In the genomic region with DNA sequence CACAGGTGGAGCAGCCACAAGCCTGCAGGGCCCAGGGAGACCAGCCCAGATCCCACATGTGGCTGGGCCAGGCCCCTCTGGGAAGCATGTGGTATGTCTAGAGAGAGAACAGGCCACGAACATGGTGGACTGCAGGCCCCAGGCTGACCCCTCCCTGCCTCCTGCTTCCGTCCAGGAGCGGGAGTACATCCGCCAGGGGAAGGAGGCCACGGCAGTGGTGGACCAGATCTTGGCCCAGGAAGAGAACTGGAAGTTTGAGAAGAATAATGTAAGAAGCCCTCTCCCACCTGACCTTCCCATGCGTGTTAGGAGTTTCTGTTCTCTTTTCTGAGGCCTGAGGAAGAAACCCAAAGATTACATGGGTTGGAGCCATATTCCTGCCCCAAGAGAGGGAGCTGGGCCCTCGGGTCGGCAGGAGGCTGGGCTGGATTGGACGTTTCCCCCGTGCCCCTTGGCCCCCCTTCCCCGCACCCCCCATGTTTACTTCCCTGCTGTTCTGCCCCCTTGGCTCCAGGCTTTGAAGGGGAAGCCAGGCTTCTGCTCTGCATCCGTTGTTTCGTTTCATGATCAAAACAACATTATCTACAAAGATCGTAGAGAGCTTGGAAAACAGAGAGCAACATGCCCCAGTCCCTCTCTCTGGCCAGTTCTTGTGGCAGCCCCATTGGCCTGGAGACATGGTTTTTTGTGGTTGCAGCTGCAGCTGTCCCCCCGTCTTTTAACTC, we compare ENCODE assay signal across 13 cellular contexts. TPM values are rescaled to one million over a fixed set of nuclear protein-coding genes. Genes with fewer than 3 reads are reported as not detected.
DNase-seq lines count a peak whose midpoint lies in the region; ATAC-seq and TF ChIP-seq lines count a peak whose summit lies in the region.
"Had no signal": no experiment of that assay in that cellular context is flagged by ENCODE, and none has a peak within 500 bp of the region (broad histone marks: within the 10 kb centered on the region; RNA-seq: fewer than 3 reads in every experiment).

No MANE protein-coding gene starts in this region.

- no peak overlapping the region for H3K4me3 ChIP-seq in lower lobe of right lung
- H3K4me3 ChIP-seq: ascending aorta had no signal

- H3K9me3 Mint-ChIP-seq in activated naive CD8-positive, alpha-beta T cell treated with anti-CD3 and anti-CD28 coated beads, Interleukin-2, amount 10 ng/mL, durations not matched to agents 7 days and 5 days: no peaks in the 10 kb centered on the region
- H3K9me3 Mint-ChIP-seq: activated CD4-positive, alpha-beta memory T cell treated with anti-CD3 and anti-CD28 coated beads for 36 hours had no signal

- H3K27ac ChIP-seq in lower lobe of right lung (peak overlapping the region; percentile 85), substantia nigra (ENCODE audit: low read depth, low read length, poor library complexity, severe bottlenecking) (peak overlapping the region; percentile 51)
- H3K27ac ChIP-seq: ascending aorta, epithelial cell of prostate had no signal

- peaks cover 15% of the 10 kb centered on the region for H3K4me1 Mint-ChIP-seq in activated naive CD8-positive, alpha-beta T cell treated with anti-CD3 and anti-CD28 coated beads, Interleukin-2, amount 10 ng/mL, durations not matched to agents 7 days and 5 days

- TF ChIP-seq CTCF in lower lobe of right lung (IDR thresholded peaks at IDR 0.05): no peak

- H3K36me3 ChIP-seq in lower lobe of right lung: peaks cover 79% of the 10 kb centered on the region

- peak; percentile 27 for DNase-seq in NOMO-1 treated with DMSO at 0.1 percent for 48 hours (lab: John Stamatoyannopoulos, UW; ENCODE audit: unreplicated experiment)
- no peak for DNase-seq in activated naive CD8-positive, alpha-beta T cell treated with anti-CD3 and anti-CD28 coated beads, Interleukin-2, amount 10 ng/mL, durations not matched to agents 7 days and 5 days
- DNase-seq in lower lobe of right lung: no peak
- peak in 1 of 49 donors; percentile 43 for DNase-seq in substantia nigra (lab: John Stamatoyannopoulos, UW)
- no peak for DNase-seq in stimulated activated CD8-positive, alpha-beta memory T cell treated with anti-CD3 and anti-CD28 coated beads, Interleukin-4, amount 100 ng/mL, for 48 hours
- no peak for DNase-seq in NCI-H1105 treated with DMSO at 0.1 percent for 48 hours (lab: John Stamatoyannopoulos, UW)
- DNase-seq: activated CD4-positive, alpha-beta memory T cell treated with anti-CD3 and anti-CD28 coated beads for 36 hours; DMS79 treated with DMSO at 0.1 percent for 48 hours; NCI-H1417 treated with DMSO at 0.1 percent for 48 hours; SW 1271 had no signal

- H3K27me3 ChIP-seq in lower lobe of right lung (ENCODE audit: low read depth): no peaks in the 10 kb centered on the region
- H3K27me3 ChIP-seq: ascending aorta had no signal

- peaks cover 56% of the 10 kb centered on the region for H3K4me1 ChIP-seq in lower lobe of right lung

- no peak for ATAC-seq in activated naive CD8-positive, alpha-beta T cell treated with anti-CD3 and anti-CD28 coated beads, Interleukin-2, amount 10 ng/mL, durations not matched to agents 7 days and 5 days (ENCODE audit: low read depth)
- ATAC-seq in lower lobe of right lung (no peak), HG03280 (IDR thresholded peaks at IDR 0.05; ENCODE audit: unreplicated experiment) (no peak)

- intact Hi-C loops in lower lobe of right lung (cut with DNase I): no loop called here

- no peaks in the 10 kb centered on the region for H3K9me3 ChIP-seq in lower lobe of right lung
- H3K9me3 ChIP-seq: ascending aorta had no signal

- peaks cover 5% of the 10 kb centered on the region for H3K36me3 Mint-ChIP-seq in activated naive CD8-positive, alpha-beta T cell treated with anti-CD3 and anti-CD28 coated beads, Interleukin-2, amount 10 ng/mL, durations not matched to agents 7 days and 5 days

- peak overlapping the region; percentile 32 for H3K4me3 Mint-ChIP-seq in activated naive CD8-positive, alpha-beta T cell treated with anti-CD3 and anti-CD28 coated beads, Interleukin-2, amount 10 ng/mL, durations not matched to agents 7 days and 5 days
- H3K4me3 Mint-ChIP-seq: activated CD4-positive, alpha-beta memory T cell treated with anti-CD3 and anti-CD28 coated beads for 36 hours had no signal

- POLR2A ChIA-PET in activated naive CD8-positive, alpha-beta T cell treated with anti-CD3 and anti-CD28 coated beads, Interleukin-2, amount 10 ng/mL, durations not matched to agents 7 days and 5 days (lab: Charles Lee): no interaction called here

- peak overlapping the region; percentile 80 for H3K27ac Mint-ChIP-seq in activated naive CD8-positive, alpha-beta T cell treated with anti-CD3 and anti-CD28 coated beads, Interleukin-2, amount 10 ng/mL, durations not matched to agents 7 days and 5 days
- H3K27ac Mint-ChIP-seq: activated CD4-positive, alpha-beta memory T cell treated with anti-CD3 and anti-CD28 coated beads for 36 hours had no signal

- H3K27me3 Mint-ChIP-seq in activated naive CD8-positive, alpha-beta T cell treated with anti-CD3 and anti-CD28 coated beads, Interleukin-2, amount 10 ng/mL, durations not matched to agents 7 days and 5 days: no peaks in the 10 kb centered on the region
- H3K27me3 Mint-ChIP-seq: activated CD4-positive, alpha-beta memory T cell treated with anti-CD3 and anti-CD28 coated beads for 36 hours had no signal

RNA-seq across cellular contexts. Expression of a gene that starts 5.7 kb away (rescaled TPM):
- total RNA-seq in activated naive CD8-positive, alpha-beta T cell treated with anti-CD3 and anti-CD28 coated beads, Interleukin-2, amount 10 ng/mL, durations not matched to agents 7 days and 5 days: 1 to 10 TPM; 2.7 to 3.2 TPM
- 3.7 TPM for total RNA-seq in lower lobe of right lung
- total RNA-seq: ascending aorta had no signal

RNA-seq across cellular contexts. Expression of a gene that starts 8.8 kb away (rescaled TPM):
- not detected for total RNA-seq in activated naive CD8-positive, alpha-beta T cell treated with anti-CD3 and anti-CD28 coated beads, Interleukin-2, amount 10 ng/mL, durations not matched to agents 7 days and 5 days
- 3.9 TPM for total RNA-seq in lower lobe of right lung
- total RNA-seq: activated CD4-positive, alpha-beta memory T cell treated with anti-CD3 and anti-CD28 coated beads for 36 hours had no signal

RNA-seq across cellular contexts. Expression of a gene that starts 22.5 kb away (rescaled TPM):
- 10 to 100 TPM; 96.3 to 96.5 TPM for total RNA-seq in activated naive CD8-positive, alpha-beta T cell treated with anti-CD3 and anti-CD28 coated beads, Interleukin-2, amount 10 ng/mL, durations not matched to agents 7 days and 5 days
- total RNA-seq in lower lobe of right lung: 76.6 TPM

RNA-seq across cellular contexts. Expression of a gene that starts 28.4 kb away (rescaled TPM):
- total RNA-seq in activated naive CD8-positive, alpha-beta T cell treated with anti-CD3 and anti-CD28 coated beads, Interleukin-2, amount 10 ng/mL, durations not matched to agents 7 days and 5 days: 10 to 100 TPM; 18.3 to 23.9 TPM
- 20.7 TPM for total RNA-seq in lower lobe of right lung

RNA-seq across cellular contexts. Expression of a gene that starts 32.7 kb away (rescaled TPM):
- total RNA-seq in activated naive CD8-positive, alpha-beta T cell treated with anti-CD3 and anti-CD28 coated beads, Interleukin-2, amount 10 ng/mL, durations not matched to agents 7 days and 5 days: not detected
- 23.9 TPM for total RNA-seq in lower lobe of right lung
- total RNA-seq: activated CD4-positive, alpha-beta memory T cell treated with anti-CD3 and anti-CD28 coated beads for 36 hours had no signal
